8 cellular contexts compared by ENCODE assay signal in the genomic region with DNA sequence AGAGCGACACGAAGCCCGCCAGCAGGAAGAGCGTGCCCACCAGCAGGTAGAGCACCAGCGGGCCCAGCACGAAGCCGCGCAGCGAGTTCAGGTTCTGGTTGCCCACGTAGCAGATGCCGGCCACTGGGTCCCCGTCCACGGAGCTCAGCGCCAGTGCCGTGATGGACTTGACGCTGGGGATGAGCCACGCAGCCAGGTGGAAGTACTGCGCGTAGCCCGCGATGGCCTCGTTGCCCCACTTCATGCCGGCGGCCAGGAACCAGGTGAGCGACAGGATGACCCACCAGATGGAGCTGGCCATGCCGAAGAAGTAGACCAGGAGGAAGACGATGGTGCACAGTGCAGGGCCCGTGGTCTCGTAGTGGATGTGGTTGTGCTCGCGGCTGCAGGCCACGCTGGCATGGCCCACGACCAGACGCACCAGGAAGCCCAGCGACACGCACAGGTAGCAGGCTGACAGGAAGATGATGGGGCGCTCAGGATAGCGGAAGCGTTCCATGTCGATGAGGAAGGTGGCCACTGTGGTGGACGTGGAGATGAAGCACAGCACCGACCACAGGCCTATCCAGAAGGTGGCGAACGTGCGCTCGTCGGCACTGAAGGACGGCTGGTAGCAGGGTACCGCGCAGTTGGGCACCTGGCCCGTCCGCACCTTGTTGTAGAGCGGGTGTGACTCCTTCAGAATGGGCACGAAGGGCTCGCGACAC. TPM values are rescaled to one million over a fixed set of nuclear protein-coding genes. Genes with fewer than 3 reads are reported as not detected.
DNase-seq lines count a peak whose midpoint lies in the region; ATAC-seq and TF ChIP-seq lines count a peak whose summit lies in the region.

No MANE protein-coding gene starts in this region.

- H2BK5ac ChIP-seq in mesenchymal stem cell (ENCODE audit: low read depth, low read length, poor library complexity, severe bottlenecking) = no peak overlapping the region

- no peak overlapping the region for H4K8ac ChIP-seq in mesenchymal stem cell (ENCODE audit: low read length)

- H3K4me3 ChIP-seq in coronary artery (peak overlapping the region; percentile 94), mesenchymal stem cell (ENCODE audit: insufficient read depth in 1 of 2, low read depth in 1 of 2, low read length in 2 of 2) (peak overlapping the region in 1 of 2 experiments; percentile 86)

- TF ChIP-seq CTCF in coronary artery (IDR thresholded peaks at IDR 0.05) = no peak
- TF ChIP-seq CTCF in type B pancreatic cell (conservative IDR thresholded peaks at IDR 0.05) = peak; percentile 55

- peak overlapping the region; percentile 100 for H3K4me2 ChIP-seq in mesenchymal stem cell (ENCODE audit: low read length, poor library complexity, severe bottlenecking)

- no peak overlapping the region for H3K23ac ChIP-seq in mesenchymal stem cell (ENCODE audit: low read length in 2 of 2)

- no peak overlapping the region for H2BK120ac ChIP-seq in mesenchymal stem cell (ENCODE audit: low read depth, low read length)

- no peaks in the 10 kb centered on the region for H3K9me3 Mint-ChIP-seq in type B pancreatic cell

- 67% methylated on average over 56 of the region's 56 CpGs for WGBS in mesenchymal stem cell

- peaks cover 66% of the 10 kb centered on the region for H3K27me3 Mint-ChIP-seq in type B pancreatic cell

- no peak overlapping the region for H2BK12ac ChIP-seq in mesenchymal stem cell (ENCODE audit: low read length in 2 of 2)

- no peak overlapping the region for H4K91ac ChIP-seq in mesenchymal stem cell (ENCODE audit: low read length)

- no peaks in the 10 kb centered on the region for H3K36me3 Mint-ChIP-seq in type B pancreatic cell

- peaks cover 15% of the 10 kb centered on the region for H3K79me1 ChIP-seq in mesenchymal stem cell (replicated peaks; ENCODE audit: low read length, poor library complexity, severe bottlenecking)

- H3K4me3 Mint-ChIP-seq in type B pancreatic cell = peak overlapping the region; percentile 93

- H2BK15ac ChIP-seq in mesenchymal stem cell (ENCODE audit: low read depth, poor library complexity, severe bottlenecking) = no peak overlapping the region

- H3K27ac ChIP-seq in coronary artery (no peak overlapping the region), mesenchymal stem cell (ENCODE audit: low read length, poor library complexity, severe bottlenecking) (no peak overlapping the region)

- H3K9me3 ChIP-seq in mesenchymal stem cell (ENCODE audit: control insufficient read depth, low read length) = no peaks in the 10 kb centered on the region

- peaks cover 0 to 12% of the 10 kb centered on the region in 2 experiments for H3K36me3 ChIP-seq in mesenchymal stem cell (ENCODE audit: control insufficient read depth in 1 of 2, insufficient read depth in 2 of 2, low read depth in 1 of 2, low read length in 2 of 2)

- ATAC-seq in GM18870 (IDR thresholded peaks at IDR 0.05; ENCODE audit: unreplicated experiment) (no peak), GM18517 (IDR thresholded peaks at IDR 0.05; ENCODE audit: unreplicated experiment) (no peak)

- DNase-seq in COLO668 (lab: John Stamatoyannopoulos, UW; ENCODE audit: unreplicated experiment) = peak; percentile 75
- DNase-seq in NCI-H1694 treated with DMSO at 0.1 percent for 48 hours (lab: John Stamatoyannopoulos, UW) = peak; percentile 13
- peak; percentile 75 for DNase-seq in coronary artery (ENCODE audit: low spot score)
- DNase-seq in mesenchymal stem cell = peak; percentile 29
- DNase-seq in type B pancreatic cell (ENCODE audit: extremely low spot score, unreplicated experiment) = no peak
- DNase-seq in hippocampal formation (lab: John Stamatoyannopoulos, UW) = no peak

- no peak overlapping the region for H3K18ac ChIP-seq in mesenchymal stem cell (ENCODE audit: low read depth in 1 of 2, low read length in 2 of 2)

- no peak overlapping the region for H3K9ac ChIP-seq in mesenchymal stem cell (ENCODE audit: low read length)

- peaks cover 32% of the 10 kb centered on the region for H3K4me1 ChIP-seq in mesenchymal stem cell (ENCODE audit: control insufficient read depth, insufficient read depth, low read depth, low read length)

- H2AK5ac ChIP-seq in mesenchymal stem cell (ENCODE audit: low read length, severe bottlenecking) = no peak overlapping the region

- peaks cover 0 to 8% of the 10 kb centered on the region in 2 experiments for H3K27me3 ChIP-seq in mesenchymal stem cell (ENCODE audit: control insufficient read depth in 1 of 2, insufficient read depth in 1 of 2, low read length in 2 of 2)

- no peak overlapping the region for H3K4ac ChIP-seq in mesenchymal stem cell (ENCODE audit: low read depth in 1 of 2, low read length in 2 of 2)

- no peak overlapping the region for H3K14ac ChIP-seq in mesenchymal stem cell (ENCODE audit: low read length in 2 of 2)

- no peak overlapping the region for H2AFZ ChIP-seq in mesenchymal stem cell (ENCODE audit: low read depth, low read length)

- peak overlapping the region; percentile 77 for H3K27ac Mint-ChIP-seq in type B pancreatic cell

- peaks cover 25% of the 10 kb centered on the region for H3K4me1 Mint-ChIP-seq in type B pancreatic cell (ENCODE audit: unreplicated experiment)

RNA-seq across cellular contexts. Expression of gene FZD5, which starts 2.1 kb away (rescaled TPM):
- 0.94 TPM for polyA plus RNA-seq in mesenchymal stem cell (2013, experiment 1 of 2)
- 0.99 TPM for polyA plus RNA-seq in mesenchymal stem cell (2013, experiment 2 of 2)
- total RNA-seq in type B pancreatic cell (ENCODE audit: low replicate concordance) = 10.8 and 15.1 TPM in 2 replicates

RNA-seq across cellular contexts. Expression of gene CCNYL1, which starts 56.2 kb away (rescaled TPM):
- polyA plus RNA-seq in mesenchymal stem cell (2013, experiment 1 of 2) = 13.9 TPM
- 14.8 TPM for polyA plus RNA-seq in mesenchymal stem cell (2013, experiment 2 of 2)
- 20.8 and 30.7 TPM in 2 replicates for total RNA-seq in type B pancreatic cell (ENCODE audit: low replicate concordance)

Comparison
In these comparisons a context has a peak if more than half of its experiments do, and no peak if none do; other contexts are left out.
1. DNase-seq: peak in COLO668 (single experiment), NCI-H1694 treated with DMSO at 0.1 percent for 48 hours (single experiment), coronary artery (single experiment) and mesenchymal stem cell (single experiment); none in type B pancreatic cell (single experiment) and hippocampal formation (0 of 2).